8 cellular contexts compared by ENCODE assay signal in the genomic region with DNA sequence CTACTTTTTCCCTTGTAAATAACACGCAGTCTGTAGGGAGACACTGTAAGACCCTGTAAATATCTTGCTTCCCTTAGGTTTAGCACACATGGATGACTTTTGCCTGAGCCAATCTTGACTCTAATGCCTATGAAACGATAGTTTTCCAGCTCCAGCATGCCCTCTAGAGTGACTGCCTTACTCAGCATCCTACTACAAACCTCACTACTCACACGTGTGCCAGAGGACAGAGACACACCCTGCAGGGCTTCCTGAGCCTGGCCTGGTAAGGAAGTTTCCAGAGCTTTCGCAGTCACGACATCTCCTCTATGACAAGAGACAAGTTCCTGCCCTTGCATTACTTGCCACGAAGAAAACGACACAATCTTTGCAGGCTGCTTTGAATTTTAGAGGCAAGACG.
DNase-seq lines count a peak whose midpoint lies in the region; ATAC-seq and TF ChIP-seq lines count a peak whose summit lies in the region.

No MANE protein-coding gene starts in this region.

- no peak overlapping the region for H2BK15ac ChIP-seq in mesenchymal stem cell (ENCODE audit: low read depth, poor library complexity, severe bottlenecking)

- H3K9me3 ChIP-seq in heart left ventricle (no peaks in the 10 kb centered on the region), adipocyte (ENCODE audit: control insufficient read depth, low read length) (no peaks in the 10 kb centered on the region), mesenchymal stem cell (ENCODE audit: control insufficient read depth, low read length) (no peaks in the 10 kb centered on the region)

- ATAC-seq in heart left ventricle (peak in 3 of 4 donors; percentile 51 to 77 (median 67)), Right ventricle myocardium inferior (no peak), GM18520 (IDR thresholded peaks at IDR 0.05; ENCODE audit: unreplicated experiment) (no peak)

- H3K14ac ChIP-seq in mesenchymal stem cell (ENCODE audit: low read length in 2 of 2): no peak overlapping the region

- peak in 6 of 12 donors; percentile 10 to 55 (median 34) for TF ChIP-seq CTCF in heart left ventricle (IDR thresholded peaks at IDR 0.05)

- DNase-seq in heart left ventricle (no peak), Right ventricle myocardium inferior (ENCODE audit: missing footprints) (no peak), Kasumi-1 (lab: John Stamatoyannopoulos, UW) (peak; percentile 69 to 70), adipocyte (ENCODE audit: low read depth) (peak; percentile 78), mesenchymal stem cell (peak; percentile 54), mucosa of gallbladder (ENCODE audit: low spot score) (no peak)
- DNase-seq in NK-92 treated with Interleukin-12 subunit alpha and Interleukin-12 subunit beta, amount 100 ng/mL, for 24 hours (lab: John Stamatoyannopoulos, UW): no peak

- no peak overlapping the region for H3K9ac ChIP-seq in adipocyte (ENCODE audit: low read length)
- H3K9ac ChIP-seq in mesenchymal stem cell (ENCODE audit: low read length): no peak overlapping the region

- no peaks in the 10 kb centered on the region for H3K36me3 ChIP-seq in heart left ventricle
- no peaks in the 10 kb centered on the region for H3K36me3 ChIP-seq in adipocyte (ENCODE audit: control insufficient read depth, insufficient read depth, low read length, severe bottlenecking)
- no peaks in the 10 kb centered on the region for H3K36me3 ChIP-seq in mesenchymal stem cell (ENCODE audit: control insufficient read depth in 1 of 2, insufficient read depth in 2 of 2, low read depth in 1 of 2, low read length in 2 of 2)

- H3K27ac ChIP-seq in heart left ventricle: no peak overlapping the region
- no peak overlapping the region for H3K27ac ChIP-seq in mesenchymal stem cell (ENCODE audit: low read length, poor library complexity, severe bottlenecking)

- intact Hi-C loops in heart left ventricle (cut with DNase I) (no loop called here), Right ventricle myocardium inferior (cut with DNase I) (no loop called here)

- H4K8ac ChIP-seq in mesenchymal stem cell (ENCODE audit: low read length): no peak overlapping the region

- H2BK12ac ChIP-seq in mesenchymal stem cell (ENCODE audit: low read length in 2 of 2): no peak overlapping the region

- no peak overlapping the region for H3K4ac ChIP-seq in mesenchymal stem cell (ENCODE audit: low read depth in 1 of 2, low read length in 2 of 2)

- no peaks in the 10 kb centered on the region for H3K79me1 ChIP-seq in mesenchymal stem cell (replicated peaks; ENCODE audit: low read length, poor library complexity, severe bottlenecking)

- H2AK5ac ChIP-seq in mesenchymal stem cell (ENCODE audit: low read length, severe bottlenecking): no peak overlapping the region

- H3K4me3 ChIP-seq in heart left ventricle (no peak overlapping the region), adipocyte (ENCODE audit: low read length) (no peak overlapping the region), mesenchymal stem cell (ENCODE audit: insufficient read depth in 1 of 2, low read depth in 1 of 2, low read length in 2 of 2) (no peak overlapping the region)

- no peak overlapping the region for H4K91ac ChIP-seq in mesenchymal stem cell (ENCODE audit: low read length)

- H3K27me3 ChIP-seq in heart left ventricle (no peaks in the 10 kb centered on the region), adipocyte (replicated peaks; ENCODE audit: control insufficient read depth, insufficient read depth, low read length) (peaks cover 12% of the 10 kb centered on the region), mesenchymal stem cell (ENCODE audit: control insufficient read depth in 1 of 2, insufficient read depth in 1 of 2, low read length in 2 of 2) (peaks cover 0 to 19% of the 10 kb centered on the region in 2 experiments)

- H3K4me2 ChIP-seq in mesenchymal stem cell (ENCODE audit: low read length, poor library complexity, severe bottlenecking): no peak overlapping the region

- no peak overlapping the region for H3K18ac ChIP-seq in mesenchymal stem cell (ENCODE audit: low read depth in 1 of 2, low read length in 2 of 2)

- no peak overlapping the region for H2BK5ac ChIP-seq in mesenchymal stem cell (ENCODE audit: low read depth, low read length, poor library complexity, severe bottlenecking)

- 42 to 52% (median 48%) methylated on average over 8 of the region's 8 CpGs for whole genome bisulfite sequencing in heart left ventricle, 4 donors
- WGBS in mesenchymal stem cell: 64% methylated on average over 8 of the region's 8 CpGs

- H3K23ac ChIP-seq in mesenchymal stem cell (ENCODE audit: low read length in 2 of 2): no peak overlapping the region

- no peaks in the 10 kb centered on the region for H3K4me1 ChIP-seq in heart left ventricle
- H3K4me1 ChIP-seq in adipocyte (ENCODE audit: control insufficient read depth, insufficient read depth, low read length): peaks cover 4% of the 10 kb centered on the region
- H3K4me1 ChIP-seq in mesenchymal stem cell (ENCODE audit: control insufficient read depth, insufficient read depth, low read depth, low read length): no peaks in the 10 kb centered on the region

- no peak overlapping the region for H2AFZ ChIP-seq in mesenchymal stem cell (ENCODE audit: low read depth, low read length)

- no peak for TF ChIP-seq POLR2A in heart left ventricle (IDR thresholded peaks at IDR 0.05)

- H2BK120ac ChIP-seq in mesenchymal stem cell (ENCODE audit: low read depth, low read length): no peak overlapping the region

Comparison
In these comparisons a context has a peak if more than half of its experiments do, and no peak if none do; other contexts are left out.
1. ATAC-seq: peak in heart left ventricle (3 of 4); none in Right ventricle myocardium inferior (single experiment) and GM18520 (single experiment).
2. DNase-seq: peak in Kasumi-1 (2 of 2), adipocyte (single experiment) and mesenchymal stem cell (single experiment); none in heart left ventricle (0 of 5), Right ventricle myocardium inferior (single experiment), NK-92 treated with Interleukin-12 subunit alpha and Interleukin-12 subunit beta, amount 100 ng/mL, for 24 hours (single experiment) and mucosa of gallbladder (single experiment).